8 cellular contexts compared by ENCODE assay signal in the genomic region with DNA sequence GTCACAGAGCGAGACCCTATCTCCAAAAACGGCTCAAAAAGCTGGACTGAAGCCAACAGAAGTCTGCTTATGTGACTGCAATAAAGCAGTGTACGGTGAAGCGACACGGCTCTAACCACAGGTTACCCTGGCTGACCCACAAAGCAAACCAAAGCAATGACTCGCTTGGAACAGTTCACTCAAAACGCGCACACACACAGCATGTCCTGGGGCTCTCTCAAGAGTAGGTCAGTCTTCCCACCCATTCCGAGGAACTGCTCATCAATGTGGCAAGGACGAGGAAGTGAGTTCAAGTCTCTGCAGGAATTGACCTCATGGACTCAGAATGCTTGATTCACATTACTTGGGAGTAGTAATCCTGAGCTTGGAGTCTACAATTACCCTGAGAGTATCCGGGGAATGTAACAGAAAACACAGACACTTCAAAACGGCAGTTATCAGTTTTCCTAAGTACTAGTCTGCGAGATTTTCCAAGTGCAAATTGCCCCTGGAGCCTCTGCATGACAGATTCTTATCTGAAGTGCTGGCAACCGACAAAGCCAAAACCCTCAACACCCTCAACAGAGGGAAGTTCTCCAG. TPM values are rescaled to one million over a fixed set of nuclear protein-coding genes. Genes with fewer than 3 reads are reported as not detected.
A peak's percentile ranks its signal among the peaks of the same experiment; 100 is the strongest.
DNase-seq lines count a peak whose midpoint lies in the region; ATAC-seq and TF ChIP-seq lines count a peak whose summit lies in the region.
"Had no signal": no experiment of that assay in that cellular context is flagged by ENCODE, and none has a peak within 500 bp of the region (broad histone marks: within the 10 kb centered on the region; RNA-seq: fewer than 3 reads in every experiment).

No MANE protein-coding gene starts in this region.

- H3K36me3 Mint-ChIP-seq in endodermal cell (ENCODE audit: low read depth), result peaks cover 73% of the 10 kb centered on the region

- ATAC-seq in GM18907 (IDR thresholded peaks at IDR 0.05; ENCODE audit: unreplicated experiment), result no peak

- DNase-seq in GM04504 (ENCODE audit: low read depth) (peak; percentile 73), OCI-M1 (lab: John Stamatoyannopoulos, UW) (peak; percentile 57), endodermal cell (no peak), WERI-Rb-1 (no peak), NCI-H2196 treated with DMSO at 0.1 percent for 48 hours (lab: John Stamatoyannopoulos, UW; ENCODE audit: unreplicated experiment) (no peak)

- peak overlapping the region; percentile 35 for H3K4me2 ChIP-seq in skeletal muscle satellite cell (ENCODE audit: low read length)

- peaks cover 68% of the 10 kb centered on the region for H3K36me3 ChIP-seq in endodermal cell (ENCODE audit: control insufficient read depth, insufficient read depth, low read length)
- H3K36me3 ChIP-seq in skeletal muscle satellite cell (ENCODE audit: insufficient read depth, low read length), result peaks cover 54% of the 10 kb centered on the region
- H3K36me3 ChIP-seq in WERI-Rb-1, result peaks cover 88% of the 10 kb centered on the region

- H3K9me3 ChIP-seq in endodermal cell (ENCODE audit: control insufficient read depth, low read length) (no peaks in the 10 kb centered on the region), skeletal muscle satellite cell (replicated peaks; ENCODE audit: low read length) (no peaks in the 10 kb centered on the region), WERI-Rb-1 (ENCODE audit: severe bottlenecking) (no peaks in the 10 kb centered on the region)

- H3K4me1 Mint-ChIP-seq in endodermal cell, result peaks cover 21% of the 10 kb centered on the region

- no peak overlapping the region for H3K4me3 Mint-ChIP-seq in endodermal cell
- H3K4me3 Mint-ChIP-seq: T-helper 1 cell treated with Interleukin-12 subunit alpha and Interleukin-12 subunit beta and Interleukin-4 antibody, amounts not matched to agents 30 μg/mL and 1 μg/mL, for 36 hours had no signal

- H3K27me3 ChIP-seq in endodermal cell (ENCODE audit: control insufficient read depth, insufficient read depth, low read length, poor library complexity, severe bottlenecking) (no peaks in the 10 kb centered on the region), skeletal muscle satellite cell (ENCODE audit: control insufficient read depth, insufficient read depth, low read length) (no peaks in the 10 kb centered on the region), WERI-Rb-1 (ENCODE audit: insufficient read depth, low read depth, severe bottlenecking) (no peaks in the 10 kb centered on the region)

- WGBS in endodermal cell (ENCODE audit: insufficient coverage in 1 of 2, insufficient read length in 1 of 2), 2 experiments, result 77 to 84% methylated on average over 12 to 14 of the region's 14 CpGs

- H3K27ac ChIP-seq in endodermal cell (ENCODE audit: low read depth, low read length) (no peak overlapping the region), WERI-Rb-1 (no peak overlapping the region)

- peak overlapping the region; percentile 2 for H3K4me3 ChIP-seq in endodermal cell (ENCODE audit: low read length)
- H3K4me3 ChIP-seq in skeletal muscle satellite cell (ENCODE audit: low read length), result no peak overlapping the region
- H3K4me3 ChIP-seq in WERI-Rb-1 (ENCODE audit: low read depth, low read length), result no peak overlapping the region

- peaks cover 9% of the 10 kb centered on the region for H3K4me1 ChIP-seq in endodermal cell (ENCODE audit: control insufficient read depth, insufficient read depth, low read length)
- peaks cover 21% of the 10 kb centered on the region for H3K4me1 ChIP-seq in skeletal muscle satellite cell (ENCODE audit: control insufficient read depth, insufficient read depth, low read length)

- H3K27ac Mint-ChIP-seq in endodermal cell, result peak overlapping the region; percentile 88
- H3K27ac Mint-ChIP-seq: T-helper 1 cell treated with Interleukin-12 subunit alpha and Interleukin-12 subunit beta and Interleukin-4 antibody, amounts not matched to agents 30 μg/mL and 1 μg/mL, for 36 hours had no signal

- H3K27me3 Mint-ChIP-seq in endodermal cell (ENCODE audit: insufficient read depth), result no peaks in the 10 kb centered on the region

- no peaks in the 10 kb centered on the region for H3K9me3 Mint-ChIP-seq in endodermal cell
- H3K9me3 Mint-ChIP-seq: T-helper 1 cell treated with Interleukin-12 subunit alpha and Interleukin-12 subunit beta and Interleukin-4 antibody, amounts not matched to agents 30 μg/mL and 1 μg/mL, for 36 hours had no signal

- no peak overlapping the region for H3K9ac ChIP-seq in endodermal cell (ENCODE audit: extremely low read depth, low read length, poor library complexity, severe bottlenecking)
- peak overlapping the region; percentile 12 for H3K9ac ChIP-seq in skeletal muscle satellite cell (ENCODE audit: low read depth, low read length)

- no peak for TF ChIP-seq CTCF in endodermal cell (conservative IDR thresholded peaks at IDR 0.05)
- no peak for TF ChIP-seq CTCF in WERI-Rb-1 (IDR thresholded peaks at IDR 0.05; ENCODE audit: low read depth, low read length)

RNA-seq across cellular contexts. Expression of a gene that starts 25.4 kb away (rescaled TPM):
- total RNA-seq in endodermal cell, result 100 to 1,000 TPM; 108 to 123 TPM
- polyA plus RNA-seq in endodermal cell (2013, experiment 1 of 2), result 81.5 TPM
- polyA plus RNA-seq in endodermal cell (2013, experiment 2 of 2), result 68.1 TPM
- total RNA-seq in skeletal muscle satellite cell (2012; rRNA removed), result 21.5 and 26.4 TPM in 2 replicates

RNA-seq across cellular contexts. Expression of a gene that starts 31.9 kb away (rescaled TPM):
- 10 to 100 TPM; 45.3 to 51.8 TPM for total RNA-seq in endodermal cell
- 61.5 TPM for polyA plus RNA-seq in endodermal cell (2013, experiment 1 of 2)
- polyA plus RNA-seq in endodermal cell (2013, experiment 2 of 2), result 53.9 TPM
- total RNA-seq in skeletal muscle satellite cell (2012; rRNA removed), result 7.0 and 10.1 TPM in 2 replicates

RNA-seq across cellular contexts. Expression of a gene that starts 37.1 kb away (rescaled TPM):
- total RNA-seq in endodermal cell, result not detected
- polyA plus RNA-seq in endodermal cell (2013, experiment 1 of 2), result 0.18 TPM
- not detected for polyA plus RNA-seq in endodermal cell (2013, experiment 2 of 2)
- total RNA-seq in skeletal muscle satellite cell (2012; rRNA removed), result not detected in 2 replicates

RNA-seq across cellular contexts. Expression of a gene that starts 52.7 kb away (rescaled TPM):
- total RNA-seq in endodermal cell, result 10 to 100 TPM; 17.7 to 20.2 TPM
- 25.3 TPM for polyA plus RNA-seq in endodermal cell (2013, experiment 1 of 2)
- polyA plus RNA-seq in endodermal cell (2013, experiment 2 of 2), result 21.3 TPM
- total RNA-seq in skeletal muscle satellite cell (2012; rRNA removed), result 9.2 and 13.4 TPM in 2 replicates

Comparison
In these comparisons a context has a peak if more than half of its experiments do, and no peak if none do; other contexts are left out.
1. DNase-seq: peak in GM04504 (single experiment) and OCI-M1 (single experiment); none in endodermal cell (single experiment), WERI-Rb-1 (single experiment) and NCI-H2196 treated with DMSO at 0.1 percent for 48 hours (single experiment).